13 cellular contexts compared by ENCODE assay signal in the genomic region with DNA sequence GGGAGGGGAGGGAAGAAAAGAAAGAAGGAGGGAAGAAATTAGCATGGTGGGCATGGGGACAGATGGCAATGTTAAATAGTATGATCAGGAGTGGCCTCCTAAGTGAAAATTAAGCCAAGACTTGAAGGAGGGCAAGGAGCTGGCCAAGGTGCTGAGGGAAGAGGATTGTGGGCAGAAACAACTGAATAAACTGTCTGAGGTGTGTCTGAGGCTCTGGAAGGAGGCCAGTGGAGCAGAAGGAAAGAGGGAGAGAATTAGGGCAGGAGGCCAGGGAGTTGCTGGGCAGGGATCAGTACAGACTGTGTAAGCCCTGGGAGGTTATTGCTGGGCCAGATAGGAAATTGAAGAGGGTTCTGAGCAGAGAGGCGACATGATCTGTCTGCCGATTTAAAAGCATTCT. TPM values are rescaled to one million over a fixed set of nuclear protein-coding genes. Genes with fewer than 3 reads are reported as not detected.
DNase-seq lines count a peak whose midpoint lies in the region; ATAC-seq and TF ChIP-seq lines count a peak whose summit lies in the region.
"Had no signal": no experiment of that assay in that cellular context is flagged by ENCODE, and none has a peak within 500 bp of the region (broad histone marks: within the 10 kb centered on the region; RNA-seq: fewer than 3 reads in every experiment).

No MANE protein-coding gene starts in this region.

- no peaks in the 10 kb centered on the region for H3K9me3 Mint-ChIP-seq in activated CD4-positive, alpha-beta T cell treated with anti-CD3 and anti-CD28 coated beads, Interleukin-2, amount 10 ng/mL, durations not matched to agents 7 days and 5 days
- H3K9me3 Mint-ChIP-seq in endothelial cell (ENCODE audit: unreplicated experiment), result no peaks in the 10 kb centered on the region
- no peaks in the 10 kb centered on the region for H3K9me3 Mint-ChIP-seq in progenitor cell of endocrine pancreas (ENCODE audit: low read depth)
- H3K9me3 Mint-ChIP-seq: IgD-negative memory B cell had no signal

- CTCF ChIA-PET in activated CD4-positive, alpha-beta T cell treated with anti-CD3 and anti-CD28 coated beads, Interleukin-2, amount 10 ng/mL, durations not matched to agents 7 days and 5 days (lab: Charles Lee), result no interaction called here

- no peaks in the 10 kb centered on the region for H3K27me3 ChIP-seq in foreskin keratinocyte
- H3K27me3 ChIP-seq: BE2C had no signal

- H3K4me3 Mint-ChIP-seq in activated CD4-positive, alpha-beta T cell treated with anti-CD3 and anti-CD28 coated beads, Interleukin-2, amount 10 ng/mL, durations not matched to agents 7 days and 5 days, result no peak overlapping the region
- no peak overlapping the region for H3K4me3 Mint-ChIP-seq in endothelial cell (ENCODE audit: unreplicated experiment)
- no peak overlapping the region for H3K4me3 Mint-ChIP-seq in progenitor cell of endocrine pancreas (ENCODE audit: low read depth)
- H3K4me3 Mint-ChIP-seq: activated naive CD8-positive, alpha-beta T cell; IgD-negative memory B cell had no signal

- H3K36me3 Mint-ChIP-seq in activated CD4-positive, alpha-beta T cell treated with anti-CD3 and anti-CD28 coated beads, Interleukin-2, amount 10 ng/mL, durations not matched to agents 7 days and 5 days (ENCODE audit: low read depth), result no peaks in the 10 kb centered on the region
- H3K36me3 Mint-ChIP-seq in endothelial cell (ENCODE audit: low read depth, unreplicated experiment) (peaks cover 13% of the 10 kb centered on the region), progenitor cell of endocrine pancreas (ENCODE audit: insufficient read depth) (no peaks in the 10 kb centered on the region)

- H3K27me3 Mint-ChIP-seq in activated CD4-positive, alpha-beta T cell treated with anti-CD3 and anti-CD28 coated beads, Interleukin-2, amount 10 ng/mL, durations not matched to agents 7 days and 5 days, result no peaks in the 10 kb centered on the region
- H3K27me3 Mint-ChIP-seq in endothelial cell (ENCODE audit: unreplicated experiment) (no peaks in the 10 kb centered on the region), progenitor cell of endocrine pancreas (no peaks in the 10 kb centered on the region)
- H3K27me3 Mint-ChIP-seq: activated naive CD8-positive, alpha-beta T cell; IgD-negative memory B cell had no signal

- no peaks in the 10 kb centered on the region for H3K4me1 ChIP-seq in foreskin keratinocyte
- H3K4me1 ChIP-seq: BE2C, left ventricle myocardium inferior had no signal

- H3K27ac Mint-ChIP-seq in activated CD4-positive, alpha-beta T cell treated with anti-CD3 and anti-CD28 coated beads, Interleukin-2, amount 10 ng/mL, durations not matched to agents 7 days and 5 days, result no peak overlapping the region
- no peak overlapping the region for H3K27ac Mint-ChIP-seq in endothelial cell (ENCODE audit: unreplicated experiment)
- H3K27ac Mint-ChIP-seq in progenitor cell of endocrine pancreas, result no peak overlapping the region
- H3K27ac Mint-ChIP-seq: activated naive CD8-positive, alpha-beta T cell; IgD-negative memory B cell had no signal

- peaks cover 6% of the 10 kb centered on the region for H3K4me1 Mint-ChIP-seq in activated CD4-positive, alpha-beta T cell treated with anti-CD3 and anti-CD28 coated beads, Interleukin-2, amount 10 ng/mL, durations not matched to agents 7 days and 5 days
- no peaks in the 10 kb centered on the region for H3K4me1 Mint-ChIP-seq in endothelial cell (ENCODE audit: unreplicated experiment)
- no peaks in the 10 kb centered on the region for H3K4me1 Mint-ChIP-seq in progenitor cell of endocrine pancreas (ENCODE audit: low read depth)

- ATAC-seq in foreskin keratinocyte (no peak), GM18861 (IDR thresholded peaks at IDR 0.05; ENCODE audit: unreplicated experiment) (no peak), HG03565 (IDR thresholded peaks at IDR 0.05; ENCODE audit: unreplicated experiment) (no peak)

- POLR2A ChIA-PET in activated CD4-positive, alpha-beta T cell treated with anti-CD3 and anti-CD28 coated beads, Interleukin-2, amount 10 ng/mL, durations not matched to agents 7 days and 5 days (lab: Charles Lee), result no interaction called here

- no peak overlapping the region for H3K27ac ChIP-seq in foreskin keratinocyte
- H3K27ac ChIP-seq: epithelial cell of prostate, left ventricle myocardium inferior had no signal

- DNase-seq in activated CD4-positive, alpha-beta T cell treated with anti-CD3 and anti-CD28 coated beads, Interleukin-2, amount 10 ng/mL, durations not matched to agents 7 days and 5 days, result peak; percentile 9
- no peak for DNase-seq in activated CD4-positive, alpha-beta T cell treated with anti-CD3 and anti-CD28 coated beads for 48 hours
- DNase-seq in endothelial cell (ENCODE audit: low spot score), result peak; percentile 33
- peak; percentile 31 for DNase-seq in progenitor cell of endocrine pancreas (ENCODE audit: low spot score, unreplicated experiment)
- DNase-seq in foreskin keratinocyte, result no peak
- DNase-seq: BE2C, left ventricle myocardium inferior had no signal

- TF ChIP-seq CTCF in endothelial cell (IDR thresholded peaks at IDR 0.05; ENCODE audit: unreplicated experiment) (no peak), progenitor cell of endocrine pancreas (IDR thresholded peaks at IDR 0.05; ENCODE audit: unreplicated experiment) (no peak), foreskin keratinocyte (conservative IDR thresholded peaks at IDR 0.05) (no peak)

TF ChIP-seq in PFSK-1, 5 proteins besides CTCF, POLR2A, EP300 and RAD21:
- TF ChIP-seq, protein P1, sequence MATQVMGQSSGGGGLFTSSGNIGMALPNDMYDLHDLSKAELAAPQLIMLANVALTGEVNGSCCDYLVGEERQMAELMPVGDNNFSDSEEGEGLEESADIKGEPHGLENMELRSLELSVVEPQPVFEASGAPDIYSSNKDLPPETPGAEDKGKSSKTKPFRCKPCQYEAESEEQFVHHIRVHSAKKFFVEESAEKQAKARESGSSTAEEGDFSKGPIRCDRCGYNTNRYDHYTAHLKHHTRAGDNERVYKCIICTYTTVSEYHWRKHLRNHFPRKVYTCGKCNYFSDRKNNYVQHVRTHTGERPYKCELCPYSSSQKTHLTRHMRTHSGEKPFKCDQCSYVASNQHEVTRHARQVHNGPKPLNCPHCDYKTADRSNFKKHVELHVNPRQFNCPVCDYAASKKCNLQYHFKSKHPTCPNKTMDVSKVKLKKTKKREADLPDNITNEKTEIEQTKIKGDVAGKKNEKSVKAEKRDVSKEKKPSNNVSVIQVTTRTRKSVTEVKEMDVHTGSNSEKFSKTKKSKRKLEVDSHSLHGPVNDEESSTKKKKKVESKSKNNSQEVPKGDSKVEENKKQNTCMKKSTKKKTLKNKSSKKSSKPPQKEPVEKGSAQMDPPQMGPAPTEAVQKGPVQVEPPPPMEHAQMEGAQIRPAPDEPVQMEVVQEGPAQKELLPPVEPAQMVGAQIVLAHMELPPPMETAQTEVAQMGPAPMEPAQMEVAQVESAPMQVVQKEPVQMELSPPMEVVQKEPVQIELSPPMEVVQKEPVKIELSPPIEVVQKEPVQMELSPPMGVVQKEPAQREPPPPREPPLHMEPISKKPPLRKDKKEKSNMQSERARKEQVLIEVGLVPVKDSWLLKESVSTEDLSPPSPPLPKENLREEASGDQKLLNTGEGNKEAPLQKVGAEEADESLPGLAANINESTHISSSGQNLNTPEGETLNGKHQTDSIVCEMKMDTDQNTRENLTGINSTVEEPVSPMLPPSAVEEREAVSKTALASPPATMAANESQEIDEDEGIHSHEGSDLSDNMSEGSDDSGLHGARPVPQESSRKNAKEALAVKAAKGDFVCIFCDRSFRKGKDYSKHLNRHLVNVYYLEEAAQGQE (IDR thresholded peaks at IDR 0.05; ENCODE audit: insufficient read depth in 1 of 2, low read depth in 2 of 2, low read length in 2 of 2), result peak; percentile 90 to 95
- no peak for TF ChIP-seq SIN3A (IDR thresholded peaks at IDR 0.05; ENCODE audit: borderline replicate concordance, insufficient read depth, low read length)
TF ChIP-seq in PFSK-1: peak in this region for 1.

RNA-seq across cellular contexts. Expression of a gene that starts 40.6 kb away (rescaled TPM):
- 10 to 100 TPM; 15.7 to 19.1 TPM for total RNA-seq in activated CD4-positive, alpha-beta T cell treated with anti-CD3 and anti-CD28 coated beads, Interleukin-2, amount 10 ng/mL, durations not matched to agents 7 days and 5 days
- 18.0 TPM for polyA plus RNA-seq in PFSK-1 (2012; ENCODE audit: insufficient read length, low read depth)
- total RNA-seq in endothelial cell (ENCODE audit: unreplicated experiment), result 22.9 TPM
- total RNA-seq in progenitor cell of endocrine pancreas, result 25.0 and 28.9 TPM in 2 replicates
- total RNA-seq in foreskin keratinocyte, result 18.0 and 19.1 TPM in 2 replicates
- 9.6 and 14.2 TPM in 2 replicates for polyA plus RNA-seq in foreskin keratinocyte

Comparison
In these comparisons a context has a peak if more than half of its experiments do, and no peak if none do; other contexts are left out.
1. DNase-seq: peak in activated CD4-positive, alpha-beta T cell treated with anti-CD3 and anti-CD28 coated beads, Interleukin-2, amount 10 ng/mL, durations not matched to agents 7 days and 5 days (single experiment), endothelial cell (single experiment) and progenitor cell of endocrine pancreas (single experiment); none in activated CD4-positive, alpha-beta T cell treated with anti-CD3 and anti-CD28 coated beads for 48 hours (single experiment) and foreskin keratinocyte (0 of 2).